9 cellular contexts compared by ENCODE assay signal in genomic region chr12:50589650-50590435, GRCh38.
DNase-seq lines count a peak whose midpoint lies in the region; TF ChIP-seq lines count a peak whose summit lies in the region.
"Had no signal": no experiment of that assay in that cellular context is flagged by ENCODE, and none has a peak within 500 bp of the region (broad histone marks: within the 10 kb centered on the region; RNA-seq: fewer than 3 reads in every experiment).

No MANE protein-coding gene starts in this region.

- no peaks in the 10 kb centered on the region for H3K36me3 Mint-ChIP-seq in activated CD4-positive, alpha-beta T cell treated with anti-CD3 and anti-CD28 coated beads, Interleukin-2, amount 10 ng/mL, durations not matched to agents 7 days and 5 days (ENCODE audit: low read depth)
- peaks cover 8% of the 10 kb centered on the region for H3K36me3 Mint-ChIP-seq in nephron progenitor cell (ENCODE audit: low read depth)

- no peak overlapping the region for H3K4me3 Mint-ChIP-seq in activated CD4-positive, alpha-beta T cell treated with anti-CD3 and anti-CD28 coated beads, Interleukin-2, amount 10 ng/mL, durations not matched to agents 7 days and 5 days
- no peak overlapping the region for H3K4me3 Mint-ChIP-seq in nephron progenitor cell

- no peaks in the 10 kb centered on the region for H3K4me1 ChIP-seq in colonic mucosa

- CTCF ChIA-PET in AG04450 (lab: Charles Lee), result no interaction called here
- CTCF ChIA-PET in activated CD4-positive, alpha-beta T cell treated with anti-CD3 and anti-CD28 coated beads, Interleukin-2, amount 10 ng/mL, durations not matched to agents 7 days and 5 days (lab: Charles Lee), result interaction anchor here (1.0 kb wide), 1 partner anchor 20 kb away, joined by 3 read pairs; no protein-coding TSS in a partner anchor

- H3K9ac ChIP-seq in colonic mucosa (ENCODE audit: low read depth in 2 of 2, low read length in 2 of 2), result no peak overlapping the region

- H3K9me3 ChIP-seq in AG04450 (ENCODE audit: control insufficient read depth, insufficient read depth, low read length) (no peaks in the 10 kb centered on the region), colonic mucosa (no peaks in the 10 kb centered on the region)

- H3K9me3 Mint-ChIP-seq in activated CD4-positive, alpha-beta T cell treated with anti-CD3 and anti-CD28 coated beads, Interleukin-2, amount 10 ng/mL, durations not matched to agents 7 days and 5 days, result no peaks in the 10 kb centered on the region
- H3K9me3 Mint-ChIP-seq in nephron progenitor cell, result peaks cover 12% of the 10 kb centered on the region

- no peaks in the 10 kb centered on the region for H3K27me3 Mint-ChIP-seq in activated CD4-positive, alpha-beta T cell treated with anti-CD3 and anti-CD28 coated beads, Interleukin-2, amount 10 ng/mL, durations not matched to agents 7 days and 5 days
- no peaks in the 10 kb centered on the region for H3K27me3 Mint-ChIP-seq in nephron progenitor cell (ENCODE audit: low read depth, poor library complexity)

- peak overlapping the region; percentile 10 for H3K27ac Mint-ChIP-seq in activated CD4-positive, alpha-beta T cell treated with anti-CD3 and anti-CD28 coated beads, Interleukin-2, amount 10 ng/mL, durations not matched to agents 7 days and 5 days
- H3K27ac Mint-ChIP-seq in nephron progenitor cell, result no peak overlapping the region

- no peaks in the 10 kb centered on the region for H3K36me3 ChIP-seq in colonic mucosa

- TF ChIP-seq CTCF in AG04450 (IDR thresholded peaks at IDR 0.05; ENCODE audit: low read depth, low read length), result no peak
- no peak for TF ChIP-seq CTCF in colonic mucosa (IDR thresholded peaks at IDR 0.05)
- TF ChIP-seq CTCF in nephron progenitor cell (IDR thresholded peaks at IDR 0.05), result no peak

- POLR2A ChIA-PET in AG04450 (lab: Yijun Ruan, JAX), result no interaction called here
- POLR2A ChIA-PET in activated CD4-positive, alpha-beta T cell treated with anti-CD3 and anti-CD28 coated beads, Interleukin-2, amount 10 ng/mL, durations not matched to agents 7 days and 5 days (lab: Charles Lee), result no interaction called here

- H3K4me3 ChIP-seq in AG04450 (ENCODE audit: low read depth, low read length), result no peak overlapping the region
- H3K4me3 ChIP-seq in colonic mucosa, result no peak overlapping the region

- DNase-seq in AG04450 (ENCODE audit: low read depth, low spot score) (peak; percentile 76), HS-27A (ENCODE audit: low read depth) (peak; percentile 63), glomerular visceral epithelial cell (ENCODE audit: extremely low spot score) (peak; percentile 54), inferior parietal cortex (ENCODE audit: extremely low spot score) (no peak), SKM-1 treated with dmso at 0.1 percent for 144 hours (lab: John Stamatoyannopoulos, UW; ENCODE audit: unreplicated experiment) (no peak), colonic mucosa (no peak), nephron progenitor cell (no peak)
- DNase-seq in activated CD4-positive, alpha-beta T cell treated with anti-CD3 and anti-CD28 coated beads, Interleukin-2, amount 10 ng/mL, durations not matched to agents 7 days and 5 days, result peak; percentile 25
- DNase-seq: NCI-H524 treated with DMSO at 0.1 percent for 48 hours had no signal

- H3K27me3 ChIP-seq in AG04450 (ENCODE audit: control insufficient read depth, insufficient read depth, low read length), result no peaks in the 10 kb centered on the region
- no peaks in the 10 kb centered on the region for H3K27me3 ChIP-seq in colonic mucosa

- H3K4me1 Mint-ChIP-seq in activated CD4-positive, alpha-beta T cell treated with anti-CD3 and anti-CD28 coated beads, Interleukin-2, amount 10 ng/mL, durations not matched to agents 7 days and 5 days, result peaks cover 33% of the 10 kb centered on the region
- no peaks in the 10 kb centered on the region for H3K4me1 Mint-ChIP-seq in nephron progenitor cell

- intact Hi-C loops in colonic mucosa (cut with DNase I), result no loop called here

- peak overlapping the region; percentile 58 for H3K27ac ChIP-seq in AG04450 (ENCODE audit: low read depth, low read length)
- no peak overlapping the region for H3K27ac ChIP-seq in colonic mucosa

Comparison
In these comparisons a context has a peak if more than half of its experiments do, and no peak if none do; other contexts are left out.
1. DNase-seq: peak in AG04450 (single experiment), HS-27A (single experiment), activated CD4-positive, alpha-beta T cell treated with anti-CD3 and anti-CD28 coated beads, Interleukin-2, amount 10 ng/mL, durations not matched to agents 7 days and 5 days (single experiment) and glomerular visceral epithelial cell (single experiment); none in inferior parietal cortex (single experiment), SKM-1 treated with dmso at 0.1 percent for 144 hours (single experiment), colonic mucosa (single experiment) and nephron progenitor cell (single experiment).